Comparison of ENCODE assay signal across 8 cellular contexts in genomic region chr14:54568821-54569591, GRCh38. TPM values are rescaled to one million over a fixed set of nuclear protein-coding genes. Genes with fewer than 3 reads are reported as not detected.
A peak's percentile ranks its signal among the peaks of the same experiment; 100 is the strongest.
DNase-seq lines count a peak whose midpoint lies in the region; ATAC-seq and TF ChIP-seq lines count a peak whose summit lies in the region.

No MANE protein-coding gene starts in this region.

- H3K36me3 Mint-ChIP-seq in CD4-positive, alpha-beta T cell (ENCODE audit: low read depth), result peaks cover 7% of the 10 kb centered on the region
- peaks cover 13% of the 10 kb centered on the region for H3K36me3 Mint-ChIP-seq in neural crest cell (ENCODE audit: low read depth)

- peaks cover 39% of the 10 kb centered on the region for H3K27me3 Mint-ChIP-seq in CD4-positive, alpha-beta T cell
- peaks cover 28% of the 10 kb centered on the region for H3K27me3 Mint-ChIP-seq in neural crest cell (ENCODE audit: low read depth)

- no peak overlapping the region for H3K27ac ChIP-seq in CD4-positive, alpha-beta T cell (ENCODE audit: low read depth, low read length)
- H3K27ac ChIP-seq in SJCRH30, result peak overlapping the region; percentile 66
- H3K27ac ChIP-seq in body of pancreas, result no peak overlapping the region

- POLR2A ChIA-PET in CD4-positive, alpha-beta T cell (lab: Charles Lee), result interaction anchor here (0.8 to 1.5 kb wide), 2 partner anchors 58 to 205 kb away, joined by 3 read pairs; no protein-coding TSS in a partner anchor

- CTCF ChIA-PET in CD4-positive, alpha-beta T cell (lab: Charles Lee), result interaction anchor here (8.9 kb wide), 1 partner anchor 205 kb away, joined by 104 read pairs; no protein-coding TSS in a partner anchor

- H3K4me1 ChIP-seq in SJCRH30 (peaks cover 18% of the 10 kb centered on the region), body of pancreas (peaks cover 19% of the 10 kb centered on the region)

- H3K27ac Mint-ChIP-seq in CD4-positive, alpha-beta T cell, result no peak overlapping the region
- H3K27ac Mint-ChIP-seq in neural crest cell (ENCODE audit: unreplicated experiment), result no peak overlapping the region

- peaks cover 12% of the 10 kb centered on the region for H3K27me3 ChIP-seq in CD4-positive, alpha-beta T cell (ENCODE audit: control insufficient read depth, insufficient read depth, low read length)
- H3K27me3 ChIP-seq in SJCRH30 (no peaks in the 10 kb centered on the region), body of pancreas (no peaks in the 10 kb centered on the region)

- no peak for ATAC-seq in CD4-positive, alpha-beta T cell (ENCODE audit: poor library complexity)
- no peak for ATAC-seq in GM19452 (IDR thresholded peaks at IDR 0.05; ENCODE audit: unreplicated experiment)
- no peak for ATAC-seq in body of pancreas

- H3K4me1 Mint-ChIP-seq in CD4-positive, alpha-beta T cell (ENCODE audit: low read depth), result peaks cover 14% of the 10 kb centered on the region
- H3K4me1 Mint-ChIP-seq in neural crest cell, result peaks cover 22% of the 10 kb centered on the region

- H3K9me3 ChIP-seq in CD4-positive, alpha-beta T cell (ENCODE audit: control insufficient read depth, low read length), result peaks cover 14% of the 10 kb centered on the region
- H3K9me3 ChIP-seq in SJCRH30 (replicated peaks), result peaks cover 16% of the 10 kb centered on the region
- no peaks in the 10 kb centered on the region for H3K9me3 ChIP-seq in body of pancreas

- DNase-seq in CD4-positive, alpha-beta T cell, result no peak
- DNase-seq in SJCRH30 (peak; percentile 75 to 83), fibroblast of mammary gland (ENCODE audit: low read depth) (peak; percentile 42), neural crest cell (ENCODE audit: low read depth, low spot score) (no peak), body of pancreas (no peak), LoVo (ENCODE audit: low spot score) (no peak), NCI-H2227 treated with DMSO at 0.1 percent for 48 hours (lab: John Stamatoyannopoulos, UW) (no peak)

- 83 to 85% methylated on average over 13 of the region's 13 CpGs for WGBS in body of pancreas, 2 donors

- H3K4me3 ChIP-seq in SJCRH30 (peak overlapping the region; percentile 87), fibroblast of mammary gland (ENCODE audit: control insufficient read depth, low read depth, low read length) (peak overlapping the region; percentile 80), body of pancreas (no peak overlapping the region)

- no peak for TF ChIP-seq CTCF in CD4-positive, alpha-beta T cell (IDR thresholded peaks at IDR 0.05)
- TF ChIP-seq CTCF in fibroblast of mammary gland (conservative IDR thresholded peaks at IDR 0.05; ENCODE audit: control insufficient read depth, insufficient read depth, low read depth, low read length), result no peak
- TF ChIP-seq CTCF in neural crest cell (conservative IDR thresholded peaks at IDR 0.05), result no peak
- no peak for TF ChIP-seq CTCF in body of pancreas (IDR thresholded peaks at IDR 0.05)

- H3K36me3 ChIP-seq in SJCRH30 (peaks cover 22% of the 10 kb centered on the region), body of pancreas (replicated peaks in 1 of 2; ENCODE audit: insufficient read depth in 1 of 2, low read depth in 2 of 2) (no peaks in the 10 kb centered on the region)

- intact Hi-C loops in CD4-positive, alpha-beta T cell (cut with DNase I, micrococcal nuclease), result loop anchor here (5.0 to 10.0 kb wide), 7 partner anchors 58 to 596 kb away; partner anchors contain the start of genes GCH1 (in 2 of the 2), CDKN3 (in 1 of the 2) and GMFB (in 1 of the 2)
- intact Hi-C loops in body of pancreas (cut with DNase I), result no loop called here

- TF ChIP-seq POLR2A in body of pancreas (IDR thresholded peaks at IDR 0.05), result no peak

- peak overlapping the region; percentile 60 for H3K4me3 Mint-ChIP-seq in CD4-positive, alpha-beta T cell
- peak overlapping the region; percentile 92 for H3K4me3 Mint-ChIP-seq in neural crest cell

- peaks cover 8% of the 10 kb centered on the region for H3K9me3 Mint-ChIP-seq in CD4-positive, alpha-beta T cell
- peaks cover 10% of the 10 kb centered on the region for H3K9me3 Mint-ChIP-seq in neural crest cell

RNA-seq across cellular contexts. Expression of gene SAMD4A, which starts 2.1 kb away (rescaled TPM):
- total RNA-seq in CD4-positive, alpha-beta T cell, result 1 to 10 TPM; 1.9 to 2.3 TPM
- total RNA-seq in SJCRH30 (2014; rRNA removed; shearing (Covaris generic)), result 12.0 and 12.1 TPM in 2 replicates
- total RNA-seq in neural crest cell, result 3.0 and 4.7 TPM in 2 replicates
- total RNA-seq in body of pancreas, result 10 to 100 TPM; 11.2 to 15.3 TPM

RNA-seq across cellular contexts. Expression of gene CGRRF1, which starts 59.3 kb away (rescaled TPM):
- total RNA-seq in CD4-positive, alpha-beta T cell, result 10 to 100 TPM; 34.5 to 42.8 TPM
- total RNA-seq in SJCRH30 (2014; rRNA removed; shearing (Covaris generic)), result 10.4 and 12.7 TPM in 2 replicates
- total RNA-seq in neural crest cell (17.0 and 23.8 TPM in 2 replicates), body of pancreas (10 to 100 TPM in 1 of 2 donors, 1 to 10 TPM in 1; 6.3 to 11.4 TPM)

Comparison
In these comparisons a context has a peak if more than half of its experiments do, and no peak if none do; other contexts are left out.
1. DNase-seq: peak in SJCRH30 (2 of 2) and fibroblast of mammary gland (single experiment); none in CD4-positive, alpha-beta T cell (0 of 10), neural crest cell (single experiment), body of pancreas (0 of 4), LoVo (single experiment) and NCI-H2227 treated with DMSO at 0.1 percent for 48 hours (single experiment).
2. H3K4me3 ChIP-seq: peak in SJCRH30 (single experiment) and fibroblast of mammary gland (single experiment); none in body of pancreas (0 of 2).